8 cellular contexts compared by ENCODE assay signal in genomic region chr3:169772530-169772950, GRCh38. TPM values are rescaled to one million over a fixed set of nuclear protein-coding genes. Genes with fewer than 3 reads are reported as not detected.
DNase-seq lines count a peak whose midpoint lies in the region; ATAC-seq and TF ChIP-seq lines count a peak whose summit lies in the region.

No MANE protein-coding gene starts in this region.

- H3K9me2 ChIP-seq in DOHH2 (replicated peaks; ENCODE audit: control insufficient read depth, low read length) = no peaks in the 10 kb centered on the region

- TF ChIP-seq CTCF in DOHH2 (IDR thresholded peaks at IDR 0.05; ENCODE audit: low read depth, low read length, poor library complexity, severe bottlenecking) = no peak
- TF ChIP-seq CTCF in cardiac muscle cell (IDR thresholded peaks at IDR 0.05; ENCODE audit: low read depth, low read length) = no peak
- TF ChIP-seq CTCF in omental fat pad (IDR thresholded peaks at IDR 0.05) = no peak

- H3K9ac ChIP-seq in HUES64 (ENCODE audit: low read depth, low read length) = peak overlapping the region; percentile 94

- H3K4me3 ChIP-seq in DOHH2 (ENCODE audit: low read length) (peak overlapping the region; percentile 96), HUES64 (ENCODE audit: low read length) (peak overlapping the region; percentile 80), cardiac muscle cell (peak overlapping the region; percentile 81)

- DNase-seq in NOMO-1 (lab: John Stamatoyannopoulos, UW; ENCODE audit: unreplicated experiment in 2 of 2) (peak; percentile 70 to 86), cardiac muscle cell (ENCODE audit: low read depth in 1 of 2, low spot score in 1 of 2) (peak; percentile 81 to 82), omental fat pad (ENCODE audit: low spot score) (no peak), epidermal melanocyte (ENCODE audit: insufficient read length, low spot score) (no peak)

- H3K27ac ChIP-seq in DOHH2 (ENCODE audit: low read depth, low read length) = peak overlapping the region; percentile 97
- peak overlapping the region; percentile 98 for H3K27ac ChIP-seq in HUES64 (ENCODE audit: low read depth, low read length)
- H3K27ac ChIP-seq in adipose tissue (ENCODE audit: low read depth, low read length) = peak overlapping the region; percentile 99
- peak overlapping the region; percentile 99 for H3K27ac ChIP-seq in cardiac muscle cell

- peaks cover 34% of the 10 kb centered on the region for H3F3A ChIP-seq in DOHH2 (ENCODE audit: control insufficient read depth, insufficient read depth)

- H3K27me3 ChIP-seq in DOHH2 (ENCODE audit: control insufficient read depth, low read length) (no peaks in the 10 kb centered on the region), HUES64 (ENCODE audit: insufficient read depth, low read length) (no peaks in the 10 kb centered on the region), cardiac muscle cell (no peaks in the 10 kb centered on the region)

- WGBS in HUES64 = under 1% methylated on average over 11 of the region's 11 CpGs
- 0 to 1% (median 0%) methylated on average over 11 of the region's 11 CpGs for WGBS in adipose tissue, 3 donors

- H3K4me1 ChIP-seq in DOHH2 (ENCODE audit: control insufficient read depth, low read length) (peaks cover 33% of the 10 kb centered on the region), HUES64 (ENCODE audit: insufficient read depth, low read length) (peaks cover 21% of the 10 kb centered on the region), cardiac muscle cell (ENCODE audit: low read depth) (peaks cover 9% of the 10 kb centered on the region)

- H4K20me1 ChIP-seq in DOHH2 (ENCODE audit: control insufficient read depth, insufficient read depth, low read depth, low read length) = peaks cover 2% of the 10 kb centered on the region

- peaks cover 53% of the 10 kb centered on the region for H3K79me2 ChIP-seq in DOHH2 (ENCODE audit: control insufficient read depth, low read length)

- H3K4me2 ChIP-seq in DOHH2 (ENCODE audit: low read length) = peak overlapping the region; percentile 80

- H3K9me3 ChIP-seq in DOHH2 (ENCODE audit: control insufficient read depth, insufficient read depth, low read length) (no peaks in the 10 kb centered on the region), HUES64 (ENCODE audit: insufficient read depth, low read depth, low read length) (no peaks in the 10 kb centered on the region), cardiac muscle cell (ENCODE audit: low read depth) (no peaks in the 10 kb centered on the region)

- peak; percentile 25 for ATAC-seq in GM21529 (IDR thresholded peaks at IDR 0.05; ENCODE audit: unreplicated experiment)
- peak; percentile 68 for ATAC-seq in omental fat pad (ENCODE audit: low FRiP score)

- H3K36me3 ChIP-seq in DOHH2 (ENCODE audit: control insufficient read depth, low read length) = peaks cover 48% of the 10 kb centered on the region
- H3K36me3 ChIP-seq in HUES64 (ENCODE audit: insufficient read depth, low read length) = peaks cover 33% of the 10 kb centered on the region
- H3K36me3 ChIP-seq in cardiac muscle cell = peaks cover 27% of the 10 kb centered on the region

RNA-seq across cellular contexts. Expression of gene MYNN, which starts 0.7 kb away (rescaled TPM):
- polyA plus RNA-seq in HUES64 (2013, experiment 1 of 2) = 13.9 TPM
- 15.2 TPM for polyA plus RNA-seq in HUES64 (2013, experiment 2 of 2)
- 10 to 100 TPM in 1 of 3 donors, 1 to 10 TPM in 2; 7.1 to 10.2 (median 8.4) TPM for polyA plus RNA-seq in adipose tissue
- 7.9 and 16.7 TPM in 2 replicates for total RNA-seq in cardiac muscle cell
- polyA plus RNA-seq in cardiac muscle cell = 12.8 and 13.6 TPM in 2 replicates
- 10 to 100 TPM; 12.2 to 19.5 (median 15.7) TPM for total RNA-seq in omental fat pad

RNA-seq across cellular contexts. Expression of gene ACTRT3, which starts 3.2 kb away (rescaled TPM):
- polyA plus RNA-seq in HUES64 (2013, experiment 1 of 2) = 1.3 TPM
- polyA plus RNA-seq in HUES64 (2013, experiment 2 of 2) = 1.1 TPM
- 1 to 10 TPM in 2 of 3 donors, under 1 TPM in 1; 0.95 to 2.0 (median 1.8) TPM for polyA plus RNA-seq in adipose tissue
- total RNA-seq in cardiac muscle cell = 1.7 TPM in 2 replicates
- 1.7 and 2.3 TPM in 2 replicates for polyA plus RNA-seq in cardiac muscle cell
- 1 to 10 TPM; 2.3 to 4.8 (median 2.8) TPM for total RNA-seq in omental fat pad

RNA-seq across cellular contexts. Expression of gene TERC, which starts 7.7 kb away (rescaled TPM):
- 16.4 TPM for polyA plus RNA-seq in HUES64 (2013, experiment 1 of 2)
- polyA plus RNA-seq in HUES64 (2013, experiment 2 of 2) = 24.5 TPM
- polyA plus RNA-seq in adipose tissue (not detected), cardiac muscle cell (0.61 TPM in 1 of 2 replicates, not detected in the other)
- total RNA-seq in cardiac muscle cell (7.1 and 45.9 TPM in 2 replicates), omental fat pad (100 to 1,000 TPM in 3 of 4 donors, 10 to 100 TPM in 1; 54.1 to 206 (median 162) TPM)

RNA-seq across cellular contexts. Expression of gene LRRIQ4, which starts 40.1 kb away (rescaled TPM):
- polyA plus RNA-seq in HUES64 (2013, experiment 1 of 2) = not detected
- polyA plus RNA-seq in HUES64 (2013, experiment 2 of 2) = not detected
- not detected for polyA plus RNA-seq in adipose tissue
- total RNA-seq in cardiac muscle cell = 0.15 TPM in 1 of 2 replicates, not detected in the other
- 0.34 TPM in 1 of 2 replicates, not detected in the other for polyA plus RNA-seq in cardiac muscle cell
- under 1 TPM in 1 of 4 donors, not detected in 3; 0.25 TPM for total RNA-seq in omental fat pad

RNA-seq across cellular contexts. Expression of gene LRRC34, which starts 40.2 kb away (rescaled TPM):
- polyA plus RNA-seq in HUES64 (2013, experiment 1 of 2) = 2.9 TPM
- polyA plus RNA-seq in HUES64 (2013, experiment 2 of 2) = 4.6 TPM
- polyA plus RNA-seq in adipose tissue (1 to 10 TPM in 2 of 3 donors, under 1 TPM in 1; 0.92 to 7.2 (median 3.7) TPM), cardiac muscle cell (5.2 and 6.9 TPM in 2 replicates)
- total RNA-seq in cardiac muscle cell (4.4 and 6.8 TPM in 2 replicates), omental fat pad (10 to 100 TPM in 1 of 4 donors, 1 to 10 TPM in 3; 1.9 to 14.8 (median 2.7) TPM)

Comparison
In these comparisons a context has a peak if more than half of its experiments do, and no peak if none do; other contexts are left out.
1. DNase-seq: peak in NOMO-1 (2 of 2) and cardiac muscle cell (2 of 2); none in omental fat pad (single experiment) and epidermal melanocyte (single experiment).
2. Peak in every context shown above with its lines, with median percentiles within 50 percentile points of each other: H3K27ac ChIP-seq and H3K4me3 ChIP-seq.